In genomic region chr7:42359946-42360345, GRCh38 we compare ENCODE assay signal across 26 cellular contexts.
A peak's percentile ranks its signal among the peaks of the same experiment; 100 is the strongest.
DNase-seq lines count a peak whose midpoint lies in the region; TF ChIP-seq lines count a peak whose summit lies in the region.
"Had no signal": no experiment of that assay in that cellular context is flagged by ENCODE, and none has a peak within 500 bp of the region (broad histone marks: within the 10 kb centered on the region; RNA-seq: fewer than 3 reads in every experiment).

No MANE protein-coding gene starts in this region.

- H2AFZ ChIP-seq in mesenchymal stem cell (ENCODE audit: low read depth, low read length) = no peak overlapping the region

- no peak overlapping the region for H4K8ac ChIP-seq in mesenchymal stem cell (ENCODE audit: low read length)

- H3K4me2 ChIP-seq in mesenchymal stem cell (ENCODE audit: low read length, poor library complexity, severe bottlenecking) = no peak overlapping the region
- H3K4me2 ChIP-seq: A549 had no signal

- peaks cover 4% of the 10 kb centered on the region for H3K9me3 Mint-ChIP-seq in activated T-helper 1 cell treated with anti-CD3 and anti-CD28 coated beads, Interleukin-12 subunit alpha, Interleukin-12 subunit beta, Interleukin-2, Interleukin-4 antibody, amounts not matched to agents 30 ng/mL and 10 ng/mL and 1 ng/mL, durations not matched to agents 14 hours and 24 hours and 36 hours

- no peaks in the 10 kb centered on the region for H3K4me1 Mint-ChIP-seq in activated T-helper 1 cell treated with anti-CD3 and anti-CD28 coated beads, Interleukin-12 subunit alpha, Interleukin-12 subunit beta, Interleukin-2, Interleukin-4 antibody, amounts not matched to agents 30 ng/mL and 10 ng/mL and 1 ng/mL, durations not matched to agents 14 hours and 24 hours and 36 hours (ENCODE audit: low read depth)
- H3K4me1 Mint-ChIP-seq: B cell; CD14-positive monocyte; CD8-positive, alpha-beta memory T cell had no signal

- H3K36me3 Mint-ChIP-seq in activated T-helper 1 cell treated with anti-CD3 and anti-CD28 coated beads, Interleukin-12 subunit alpha, Interleukin-12 subunit beta, Interleukin-2, Interleukin-4 antibody, amounts not matched to agents 30 ng/mL and 10 ng/mL and 1 ng/mL, durations not matched to agents 14 hours and 24 hours and 36 hours (ENCODE audit: low read depth) = no peaks in the 10 kb centered on the region
- H3K36me3 Mint-ChIP-seq: CD14-positive monocyte; CD8-positive, alpha-beta memory T cell had no signal

- no peak overlapping the region for H3K4ac ChIP-seq in mesenchymal stem cell (ENCODE audit: low read depth in 1 of 2, low read length in 2 of 2)

- no peaks in the 10 kb centered on the region for H3K36me3 ChIP-seq in mesenchymal stem cell (ENCODE audit: control insufficient read depth in 1 of 2, insufficient read depth in 2 of 2, low read depth in 1 of 2, low read length in 2 of 2)
- H3K36me3 ChIP-seq: Peyer's patch had no signal

- no peak overlapping the region for H3K23ac ChIP-seq in mesenchymal stem cell (ENCODE audit: low read length in 2 of 2)

- TF ChIP-seq CTCF in AG10803 (conservative IDR thresholded peaks at IDR 0.05; ENCODE audit: low read length) = no peak

- peak; percentile 74 for DNase-seq in AG10803 (ENCODE audit: low read depth)
- DNase-seq in GM04504 (ENCODE audit: low read depth) = peak; percentile 64
- peak; percentile 26 for DNase-seq in T1000 (lab: John Stamatoyannopoulos, UW)
- peak; percentile 49 for DNase-seq in mesenchymal stem cell
- DNase-seq in activated T-helper 1 cell treated with anti-CD3 and anti-CD28 coated beads, Interleukin-12 subunit alpha, Interleukin-12 subunit beta, Interleukin-2, Interleukin-4 antibody, amounts not matched to agents 30 ng/mL and 10 ng/mL and 1 ng/mL, durations not matched to agents 14 hours and 24 hours and 36 hours (ENCODE audit: low spot score) = no peak
- no peak for DNase-seq in GM19238 (ENCODE audit: insufficient read length, low spot score)
- DNase-seq in NCI-H128 (lab: John Stamatoyannopoulos, UW; ENCODE audit: unreplicated experiment) = no peak
- DNase-seq: CD8-positive, alpha-beta memory T cell; DMS 273 treated with DMSO at 0.1 percent for 48 hours; DMS79; GOT3; HCEC 1CT; Kasumi-1; MV-4-11; NCI-H1417; NCI-H1694; NCI-H2029 treated with DMSO at 0.1 percent for 48 hours; NCI-H69; OCI-M1; Peyer's patch; SIG-M5 had no signal

- no peak overlapping the region for H2AK5ac ChIP-seq in mesenchymal stem cell (ENCODE audit: low read length, severe bottlenecking)

- H3K4me3 ChIP-seq in AG10803 (ENCODE audit: low read length) = no peak overlapping the region
- no peak overlapping the region for H3K4me3 ChIP-seq in mesenchymal stem cell (ENCODE audit: insufficient read depth in 1 of 2, low read depth in 1 of 2, low read length in 2 of 2)
- H3K4me3 ChIP-seq: A549, K562, Peyer's patch, SK-N-MC had no signal

- no peak overlapping the region for H4K91ac ChIP-seq in mesenchymal stem cell (ENCODE audit: low read length)

- H2BK15ac ChIP-seq in mesenchymal stem cell (ENCODE audit: low read depth, poor library complexity, severe bottlenecking) = no peak overlapping the region

- H3K9me3 ChIP-seq in mesenchymal stem cell (ENCODE audit: control insufficient read depth, low read length) = no peaks in the 10 kb centered on the region
- H3K9me3 ChIP-seq: A549, Peyer's patch had no signal

- H3K4me3 Mint-ChIP-seq in activated T-helper 1 cell treated with anti-CD3 and anti-CD28 coated beads, Interleukin-12 subunit alpha, Interleukin-12 subunit beta, Interleukin-2, Interleukin-4 antibody, amounts not matched to agents 30 ng/mL and 10 ng/mL and 1 ng/mL, durations not matched to agents 14 hours and 24 hours and 36 hours = no peak overlapping the region
- H3K4me3 Mint-ChIP-seq: B cell; CD14-positive monocyte; CD8-positive, alpha-beta memory T cell had no signal

- no peak overlapping the region for H2BK5ac ChIP-seq in mesenchymal stem cell (ENCODE audit: low read depth, low read length, poor library complexity, severe bottlenecking)

- H3K27me3 ChIP-seq in mesenchymal stem cell (ENCODE audit: control insufficient read depth in 1 of 2, insufficient read depth in 1 of 2, low read length in 2 of 2) = no peaks in the 10 kb centered on the region
- H3K27me3 ChIP-seq: Peyer's patch had no signal

- no peak overlapping the region for H2BK12ac ChIP-seq in mesenchymal stem cell (ENCODE audit: low read length in 2 of 2)

- no peak overlapping the region for H3K9ac ChIP-seq in mesenchymal stem cell (ENCODE audit: low read length)

- no peak overlapping the region for H3K27ac ChIP-seq in mesenchymal stem cell (ENCODE audit: low read length, poor library complexity, severe bottlenecking)
- H3K27ac ChIP-seq: A549, Peyer's patch, SK-N-MC had no signal

- 50% methylated on average over 1 of the region's 1 CpG for WGBS in mesenchymal stem cell

- no peaks in the 10 kb centered on the region for H3K4me1 ChIP-seq in mesenchymal stem cell (ENCODE audit: control insufficient read depth, insufficient read depth, low read depth, low read length)
- H3K4me1 ChIP-seq: A549, Peyer's patch had no signal

- H3K14ac ChIP-seq in mesenchymal stem cell (ENCODE audit: low read length in 2 of 2) = no peak overlapping the region

- no peak overlapping the region for H2BK120ac ChIP-seq in mesenchymal stem cell (ENCODE audit: low read depth, low read length)

- no peak overlapping the region for H3K27ac Mint-ChIP-seq in activated T-helper 1 cell treated with anti-CD3 and anti-CD28 coated beads, Interleukin-12 subunit alpha, Interleukin-12 subunit beta, Interleukin-2, Interleukin-4 antibody, amounts not matched to agents 30 ng/mL and 10 ng/mL and 1 ng/mL, durations not matched to agents 14 hours and 24 hours and 36 hours
- H3K27ac Mint-ChIP-seq: B cell; CD14-positive monocyte; CD8-positive, alpha-beta memory T cell had no signal

- H3K79me1 ChIP-seq in mesenchymal stem cell (replicated peaks; ENCODE audit: low read length, poor library complexity, severe bottlenecking) = no peaks in the 10 kb centered on the region

- peak overlapping the region in 1 of 2 experiments; percentile 5 for H3K18ac ChIP-seq in mesenchymal stem cell (ENCODE audit: low read depth in 1 of 2, low read length in 2 of 2)

- H3K27me3 Mint-ChIP-seq in activated T-helper 1 cell treated with anti-CD3 and anti-CD28 coated beads, Interleukin-12 subunit alpha, Interleukin-12 subunit beta, Interleukin-2, Interleukin-4 antibody, amounts not matched to agents 30 ng/mL and 10 ng/mL and 1 ng/mL, durations not matched to agents 14 hours and 24 hours and 36 hours (ENCODE audit: insufficient read depth) = no peaks in the 10 kb centered on the region
- H3K27me3 Mint-ChIP-seq: B cell; CD8-positive, alpha-beta memory T cell had no signal

- intact Hi-C loops in activated T-helper 1 cell treated with anti-CD3 and anti-CD28 coated beads, Interleukin-12 subunit alpha, Interleukin-12 subunit beta, Interleukin-2, Interleukin-4 antibody, amounts not matched to agents 30 ng/mL and 10 ng/mL and 1 ng/mL, durations not matched to agents 14 hours and 24 hours and 36 hours (cut with micrococcal nuclease) = no loop called here

Comparison
In these comparisons a context has a peak if more than half of its experiments do, and no peak if none do; other contexts are left out.
1. DNase-seq: peak in AG10803 (single experiment), GM04504 (single experiment), T1000 (single experiment) and mesenchymal stem cell (single experiment); none in activated T-helper 1 cell treated with anti-CD3 and anti-CD28 coated beads, Interleukin-12 subunit alpha, Interleukin-12 subunit beta, Interleukin-2, Interleukin-4 antibody, amounts not matched to agents 30 ng/mL and 10 ng/mL and 1 ng/mL, durations not matched to agents 14 hours and 24 hours and 36 hours (single experiment), GM19238 (single experiment) and NCI-H128 (single experiment).